In the genomic region with DNA sequence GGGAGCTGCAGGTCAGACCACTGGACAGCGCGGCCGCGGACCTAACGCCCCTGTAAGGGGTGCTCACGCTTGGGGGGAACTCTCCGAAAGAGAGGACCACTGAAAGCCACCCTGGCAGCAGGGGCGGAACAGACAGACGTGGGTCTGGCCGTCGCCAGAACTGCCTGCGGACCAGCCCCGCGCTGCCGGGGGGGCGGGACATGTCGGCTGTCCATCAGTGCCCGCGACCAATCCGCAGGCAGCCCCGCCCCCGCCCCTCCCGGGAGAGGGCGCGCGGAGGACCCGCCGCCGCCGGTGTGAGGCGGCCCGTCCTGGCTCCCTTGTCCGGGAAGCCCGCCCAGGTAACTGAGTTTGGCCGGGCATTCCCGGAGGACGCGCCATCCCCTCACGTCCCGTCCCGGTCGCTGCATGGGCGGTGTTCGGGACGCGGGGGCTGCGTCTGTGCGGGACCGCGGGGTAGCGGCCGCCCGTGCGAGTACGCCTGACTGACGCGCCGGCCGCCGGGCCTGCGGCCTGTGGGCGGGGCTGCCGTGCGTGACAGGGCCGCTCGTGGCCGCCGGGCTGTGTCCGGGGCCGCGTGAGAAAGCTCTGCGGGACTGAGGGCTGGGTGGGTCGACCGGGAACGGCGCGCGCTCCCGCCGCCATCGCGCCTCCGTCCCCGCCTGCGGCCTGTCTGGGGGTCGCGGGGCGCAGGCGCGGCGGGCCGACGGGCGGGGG, we compare ENCODE assay signal across 8 cellular contexts. TPM values are rescaled to one million over a fixed set of nuclear protein-coding genes. Genes with fewer than 3 reads are reported as not detected.
DNase-seq lines count a peak whose midpoint lies in the region; ATAC-seq and TF ChIP-seq lines count a peak whose summit lies in the region.

No MANE protein-coding gene starts in this region.

- H3K27ac ChIP-seq in AG04450 (ENCODE audit: low read depth, low read length) (peak overlapping the region; percentile 52), colonic mucosa (peak overlapping the region; percentile 96)

- no peaks in the 10 kb centered on the region for H3K36me3 ChIP-seq in colonic mucosa

- peak; percentile 49 for ATAC-seq in GM18868 (IDR thresholded peaks at IDR 0.05; ENCODE audit: unreplicated experiment)
- peak; percentile 43 for ATAC-seq in HG03108 (IDR thresholded peaks at IDR 0.05; ENCODE audit: unreplicated experiment)
- ATAC-seq in left lobe of liver, result peak; percentile 90

- no peaks in the 10 kb centered on the region; the same call in 1 of the 2 replicates for H3K9me3 ChIP-seq in AG04450 (ENCODE audit: control insufficient read depth, insufficient read depth, low read length)
- H3K9me3 ChIP-seq in colonic mucosa, result no peaks in the 10 kb centered on the region

- H3K27me3 ChIP-seq in AG04450 (ENCODE audit: control insufficient read depth, insufficient read depth, low read length) (no peaks in the 10 kb centered on the region), colonic mucosa (no peaks in the 10 kb centered on the region)

- CTCF ChIA-PET in AG04450 (lab: Charles Lee), result interaction anchor here (1.2 to 3.6 kb wide), 5 partner anchors 9 to 274 kb away, joined by 3 to 21 read pairs (median 8); partner anchors contain the start of gene LPIN3

- DNase-seq in AG04450 (ENCODE audit: low read depth, low spot score) (peak; percentile 32), NCI-H345 treated with DMSO at 0.1 percent for 48 hours (lab: John Stamatoyannopoulos, UW; ENCODE audit: unreplicated experiment) (peak; percentile 80), colonic mucosa (peak; percentile 94), left lobe of liver (ENCODE audit: low spot score) (peak; percentile 92)
- peak; percentile 83 to 86 for DNase-seq in activated CD4-positive, alpha-beta T cell treated with anti-CD3 and anti-CD28 coated beads for 4 hours
- DNase-seq in stimulated activated CD4-positive, alpha-beta T cell treated with anti-CD3 and anti-CD28 coated beads, Interleukin-1b, Interleukin-23, amount 100 ng/mL, for 48 hours, result peak; percentile 84

- peak overlapping the region; percentile 75 to 94 for H3K9ac ChIP-seq in colonic mucosa (ENCODE audit: low read depth in 2 of 2, low read length in 2 of 2)

- H3K4me3 ChIP-seq in AG04450 (ENCODE audit: low read depth, low read length) (peak overlapping the region; percentile 75), colonic mucosa (peak overlapping the region; percentile 87)

- no peaks in the 10 kb centered on the region for H3K4me1 ChIP-seq in colonic mucosa

- POLR2A ChIA-PET in AG04450 (lab: Yijun Ruan, JAX), result interaction anchor here (0.5 to 0.7 kb wide), 2 partner anchors 41 to 182 kb away, joined by 3 read pairs; no protein-coding TSS in a partner anchor

- TF ChIP-seq CTCF in AG04450 (IDR thresholded peaks at IDR 0.05; ENCODE audit: low read depth, low read length), result no peak
- no peak for TF ChIP-seq CTCF in colonic mucosa (IDR thresholded peaks at IDR 0.05)

- intact Hi-C loops in colonic mucosa (cut with DNase I), result no loop called here

RNA-seq across cellular contexts. Expression of gene PLCG1, which starts 0.5 kb away (rescaled TPM):
- polyA plus RNA-seq in AG04450 (2011; rRNA removed), result 54.6 and 71.8 TPM in 2 replicates
- 102 and 122 TPM in 2 replicates for polyA minus RNA-seq in AG04450 (2011; rRNA and poly(A)+ RNA removed)
- total RNA-seq in colonic mucosa (10 to 100 TPM; 57.3 to 67.4 TPM), left lobe of liver (17.5 TPM)

Comparison
In these comparisons a context has a peak if more than half of its experiments do, and no peak if none do; other contexts are left out.
1. Peak in every context shown above with its lines: DNase-seq, ATAC-seq, H3K4me3 ChIP-seq and H3K27ac ChIP-seq.
2. DNase-seq: peak in every context shown above with its lines; median percentile 94 in colonic mucosa; 92 in left lobe of liver; 84 in activated CD4-positive, alpha-beta T cell treated with anti-CD3 and anti-CD28 coated beads for 4 hours; 84 in stimulated activated CD4-positive, alpha-beta T cell treated with anti-CD3 and anti-CD28 coated beads, Interleukin-1b, Interleukin-23, amount 100 ng/mL, for 48 hours; 80 in NCI-H345 treated with DMSO at 0.1 percent for 48 hours; 32 in AG04450.